Comparison of ENCODE assay signal across 1 cellular context in the genomic region with DNA sequence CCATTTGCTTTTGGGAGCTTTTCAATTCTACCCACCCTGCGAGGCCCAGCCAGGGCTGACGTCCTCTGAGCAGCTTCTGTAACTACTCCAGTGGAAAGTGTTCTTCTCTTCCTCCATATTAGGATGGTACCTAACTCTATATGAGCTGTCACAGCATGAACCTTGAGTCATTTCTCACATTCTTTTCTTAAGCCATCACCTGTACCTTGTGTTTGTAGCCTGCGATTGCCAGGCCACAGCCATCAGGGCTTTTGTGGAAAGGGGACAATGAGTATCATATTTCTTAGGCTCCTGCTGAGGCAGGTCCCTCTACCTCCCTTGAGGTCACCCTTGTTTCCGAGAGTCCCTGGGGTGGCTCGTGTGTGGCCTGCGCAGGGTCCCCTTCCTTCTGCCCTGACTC.
TF ChIP-seq lines count a peak whose summit lies in the region.

No MANE protein-coding gene starts in this region.

TF ChIP-seq in GM23338, 12 proteins besides CTCF, POLR2A, EP300 and RAD21 (continued from another document):
- TF ChIP-seq REST (IDR thresholded peaks at IDR 0.05; ENCODE audit: unreplicated experiment) (no peak), EZH2phosphoT487 (IDR thresholded peaks at IDR 0.05; ENCODE audit: unreplicated experiment) (no peak), ZNF331 (CRISPR knock-in tag; IDR thresholded peaks at IDR 0.05; ENCODE audit: low read depth) (no peak), JUNB (IDR thresholded peaks at IDR 0.05; ENCODE audit: unreplicated experiment) (no peak), CREB1 (CRISPR knock-in tag; IDR thresholded peaks at IDR 0.05; ENCODE audit: low read depth) (no peak)
